ENCODE assay signal across 14 cellular contexts in genomic region chr2:164903214-164903613, GRCh38. TPM values are rescaled to one million over a fixed set of nuclear protein-coding genes. Genes with fewer than 3 reads are reported as not detected.
DNase-seq lines count a peak whose midpoint lies in the region; ATAC-seq, FAIRE-seq and TF ChIP-seq lines count a peak whose summit lies in the region.
"Had no signal": no experiment of that assay in that cellular context is flagged by ENCODE, and none has a peak within 500 bp of the region (broad histone marks: within the 10 kb centered on the region; RNA-seq: fewer than 3 reads in every experiment).

No MANE protein-coding gene starts in this region.

- no peak overlapping the region for H3K4me3 Mint-ChIP-seq in astrocyte (ENCODE audit: unreplicated experiment)
- H3K4me3 Mint-ChIP-seq: activated naive CD8-positive, alpha-beta T cell treated with anti-CD3 and anti-CD28 coated beads, Interleukin-2, amount 10 ng/mL, durations not matched to agents 7 days and 5 days; natural killer cell treated with Interleukin-12 subunit alpha and Interleukin-12 subunit beta and Interleukin-15 and Interleukin-18, amount 100 ng/mL, for 72 hours had no signal

- intact Hi-C loops in left lung (cut with DNase I) = no loop called here

- H3K27me3 Mint-ChIP-seq in astrocyte (ENCODE audit: low read depth, unreplicated experiment) = no peaks in the 10 kb centered on the region
- H3K27me3 Mint-ChIP-seq: natural killer cell treated with Interleukin-12 subunit alpha and Interleukin-12 subunit beta and Interleukin-15 and Interleukin-18, amount 100 ng/mL, for 72 hours had no signal

- no peaks in the 10 kb centered on the region for H3K27me3 ChIP-seq in astrocyte (ENCODE audit: insufficient read depth, low read length)
- no peaks in the 10 kb centered on the region for H3K27me3 ChIP-seq in left lung
- no peaks in the 10 kb centered on the region for H3K27me3 ChIP-seq in Karpas-422 (ENCODE audit: low read length)

- no peaks in the 10 kb centered on the region for H3K9me3 Mint-ChIP-seq in astrocyte (ENCODE audit: unreplicated experiment)
- H3K9me3 Mint-ChIP-seq: activated naive CD8-positive, alpha-beta T cell treated with anti-CD3 and anti-CD28 coated beads, Interleukin-2, amount 10 ng/mL, durations not matched to agents 7 days and 5 days; natural killer cell treated with Interleukin-12 subunit alpha and Interleukin-12 subunit beta and Interleukin-15 and Interleukin-18, amount 100 ng/mL, for 72 hours had no signal

- H3K79me2 ChIP-seq in astrocyte (ENCODE audit: insufficient read depth, low read length) (no peaks in the 10 kb centered on the region), Karpas-422 (ENCODE audit: low read length) (no peaks in the 10 kb centered on the region)

- no peaks in the 10 kb centered on the region for H3K9me3 ChIP-seq in astrocyte (ENCODE audit: insufficient read depth, low read depth, low read length)
- H3K9me3 ChIP-seq in left lung = no peaks in the 10 kb centered on the region
- H3K9me3 ChIP-seq in Karpas-422 (ENCODE audit: low read length) = no peaks in the 10 kb centered on the region

- peak; percentile 14 for ATAC-seq in left lung
- ATAC-seq: natural killer cell treated with Interleukin-12 subunit alpha and Interleukin-12 subunit beta and Interleukin-15 and Interleukin-18, amount 100 ng/mL, for 72 hours had no signal

- H4K20me1 ChIP-seq in astrocyte (ENCODE audit: insufficient read depth, low read length) (no peaks in the 10 kb centered on the region), Karpas-422 (ENCODE audit: insufficient read depth, low read depth, low read length) (no peaks in the 10 kb centered on the region)

- H3K36me3 ChIP-seq in astrocyte (ENCODE audit: insufficient read depth, low read length) (no peaks in the 10 kb centered on the region), left lung (no peaks in the 10 kb centered on the region), Karpas-422 (ENCODE audit: insufficient read depth, low read length) (no peaks in the 10 kb centered on the region)

- peaks cover 12% of the 10 kb centered on the region for H3K4me1 Mint-ChIP-seq in astrocyte (ENCODE audit: low read depth, unreplicated experiment)
- H3K4me1 Mint-ChIP-seq: activated naive CD8-positive, alpha-beta T cell treated with anti-CD3 and anti-CD28 coated beads, Interleukin-2, amount 10 ng/mL, durations not matched to agents 7 days and 5 days had no signal

- H3K27ac ChIP-seq in astrocyte (ENCODE audit: low read depth, low read length) (no peak overlapping the region), left lung (no peak overlapping the region), Karpas-422 (ENCODE audit: low read length) (no peak overlapping the region)

- DNase-seq in ELR (ENCODE audit: low read depth) = peak; percentile 31
- DNase-seq in NCI-H1092 treated with DMSO at 0.1 percent for 48 hours (lab: John Stamatoyannopoulos, UW) = peak; percentile 47
- DNase-seq in astrocyte (ENCODE audit: low read depth) = peak; percentile 82
- no peak for DNase-seq in left lung
- no peak for DNase-seq in activated T-cell treated with anti-CD3 and anti-CD28 coated beads, Interleukin-2, amount 50 U/mL, for 1 hour
- no peak for DNase-seq in cortex of kidney (lab: John Stamatoyannopoulos, UW)
- DNase-seq in Karpas-422 = no peak
- DNase-seq in 8988T = no peak
- DNase-seq: activated naive CD8-positive, alpha-beta T cell treated with anti-CD3 and anti-CD28 coated beads, Interleukin-2, amount 10 ng/mL, durations not matched to agents 7 days and 5 days had no signal

- no peak overlapping the region for H3K27ac Mint-ChIP-seq in astrocyte (ENCODE audit: unreplicated experiment)
- H3K27ac Mint-ChIP-seq: activated naive CD8-positive, alpha-beta T cell treated with anti-CD3 and anti-CD28 coated beads, Interleukin-2, amount 10 ng/mL, durations not matched to agents 7 days and 5 days; natural killer cell treated with Interleukin-12 subunit alpha and Interleukin-12 subunit beta and Interleukin-15 and Interleukin-18, amount 100 ng/mL, for 72 hours had no signal

- H2AFZ ChIP-seq in astrocyte (ENCODE audit: low read depth, low read length) (no peak overlapping the region), Karpas-422 (ENCODE audit: low read length) (no peak overlapping the region)

- H3K4me2 ChIP-seq in astrocyte (ENCODE audit: low read length) (peak overlapping the region; percentile 49), Karpas-422 (ENCODE audit: low read depth, low read length, poor library complexity, severe bottlenecking) (no peak overlapping the region)

- no peak for TF ChIP-seq CTCF in astrocyte (IDR thresholded peaks at IDR 0.05; ENCODE audit: insufficient read depth, low read depth, low read length)
- no peak for TF ChIP-seq CTCF in left lung (IDR thresholded peaks at IDR 0.05)

- peak; percentile 88 for FAIRE-seq in astrocyte (lab: Jason Lieb, UNC)
- FAIRE-seq: endometrium, HTR-8/SVneo had no signal

- no peaks in the 10 kb centered on the region for H3K36me3 Mint-ChIP-seq in astrocyte (ENCODE audit: low read depth, unreplicated experiment)
- H3K36me3 Mint-ChIP-seq: activated naive CD8-positive, alpha-beta T cell treated with anti-CD3 and anti-CD28 coated beads, Interleukin-2, amount 10 ng/mL, durations not matched to agents 7 days and 5 days; natural killer cell treated with Interleukin-12 subunit alpha and Interleukin-12 subunit beta and Interleukin-15 and Interleukin-18, amount 100 ng/mL, for 72 hours had no signal

- no peak overlapping the region for H3K4me3 ChIP-seq in astrocyte (ENCODE audit: insufficient read depth, low read depth, low read length)
- no peak overlapping the region for H3K4me3 ChIP-seq in left lung
- H3K4me3 ChIP-seq in Karpas-422 (ENCODE audit: low read length) = no peak overlapping the region

- H3K9ac ChIP-seq in astrocyte (ENCODE audit: low read length) = no peak overlapping the region
- H3K9ac ChIP-seq in Karpas-422 (ENCODE audit: low read length) = no peak overlapping the region

- peaks cover 9% of the 10 kb centered on the region for H3K4me1 ChIP-seq in astrocyte (ENCODE audit: insufficient read depth, low read length)
- no peaks in the 10 kb centered on the region for H3K4me1 ChIP-seq in left lung
- H3K4me1 ChIP-seq in Karpas-422 (ENCODE audit: low read length) = no peaks in the 10 kb centered on the region

- H3K9me2 ChIP-seq in Karpas-422 (replicated peaks; ENCODE audit: insufficient read depth, low read length) = no peaks in the 10 kb centered on the region

RNA-seq across cellular contexts. Expression of gene SLC38A11, which starts 52.1 kb away (rescaled TPM):
- not detected in 2 replicates for total RNA-seq in astrocyte
- total RNA-seq in left lung = under 1 TPM; 0.29 to 0.63 TPM
- total RNA-seq in Karpas-422 (2014; rRNA removed; shearing (Covaris generic); ENCODE audit: low replicate concordance) = not detected in 2 replicates
- total RNA-seq: activated CD8-positive, alpha-beta memory T cell treated with anti-CD3 and anti-CD28 coated beads for 36 hours; activated naive CD8-positive, alpha-beta T cell treated with anti-CD3 and anti-CD28 coated beads, Interleukin-2, amount 10 ng/mL, durations not matched to agents 7 days and 5 days; natural killer cell treated with Interleukin-12 subunit alpha and Interleukin-12 subunit beta and Interleukin-15 and Interleukin-18, amount 100 ng/mL, for 72 hours; NCI-H460 had no signal

Comparison
In these comparisons a context has a peak if more than half of its experiments do, and no peak if none do; other contexts are left out.
1. DNase-seq: peak in ELR (single experiment), NCI-H1092 treated with DMSO at 0.1 percent for 48 hours (single experiment) and astrocyte (single experiment); none in left lung (0 of 2), activated T-cell treated with anti-CD3 and anti-CD28 coated beads, Interleukin-2, amount 50 U/mL, for 1 hour (single experiment), cortex of kidney (single experiment), Karpas-422 (single experiment) and 8988T (single experiment).